In the genomic region with DNA sequence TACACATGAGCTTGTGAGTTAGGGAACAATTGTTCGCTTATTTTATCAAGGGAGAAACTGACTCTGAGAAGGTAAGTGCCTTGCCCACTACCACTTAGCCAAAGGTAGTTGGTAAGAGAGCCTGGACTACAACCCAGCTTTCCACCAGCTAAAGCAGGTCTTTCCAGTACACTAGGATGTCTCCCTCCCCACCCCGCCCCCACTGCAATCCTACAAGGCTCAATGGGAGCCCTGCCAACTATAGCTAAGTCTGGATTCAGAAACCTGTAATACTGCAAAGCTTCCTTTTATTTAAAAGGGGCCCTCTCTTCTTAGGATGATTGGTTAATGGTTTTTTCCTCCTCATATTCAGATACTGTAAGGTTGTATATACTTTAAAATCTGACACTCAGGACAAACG, we compare ENCODE assay signal across 20 cellular contexts.
DNase-seq lines count a peak whose midpoint lies in the region; ATAC-seq and TF ChIP-seq lines count a peak whose summit lies in the region.
"Had no signal": no experiment of that assay in that cellular context is flagged by ENCODE, and none has a peak within 500 bp of the region (broad histone marks: within the 10 kb centered on the region; RNA-seq: fewer than 3 reads in every experiment).

No MANE protein-coding gene starts in this region.

- H3K9ac ChIP-seq in GM23248, result no peak overlapping the region
- H3K9ac ChIP-seq in mesendoderm (ENCODE audit: low read length), result no peak overlapping the region

- no peaks in the 10 kb centered on the region for H3K27me3 ChIP-seq in A673 (replicated peaks; ENCODE audit: insufficient read depth, low read depth, low read length, poor library complexity)
- H3K27me3 ChIP-seq in GM23248 (replicated peaks; ENCODE audit: insufficient read depth), result no peaks in the 10 kb centered on the region
- no peaks in the 10 kb centered on the region for H3K27me3 ChIP-seq in mesendoderm (ENCODE audit: insufficient read depth, low read length, poor library complexity)
- H3K27me3 ChIP-seq: sigmoid colon, testis had no signal

- H3K4me1 ChIP-seq in A673 (ENCODE audit: insufficient read depth, low read length, poor library complexity, severe bottlenecking), result peaks cover 14% of the 10 kb centered on the region
- H3K4me1 ChIP-seq in GM23248 (ENCODE audit: insufficient read depth), result no peaks in the 10 kb centered on the region
- peaks cover 8% of the 10 kb centered on the region for H3K4me1 ChIP-seq in mesendoderm (ENCODE audit: control insufficient read depth, low read depth, low read length)
- H3K4me1 ChIP-seq: testis had no signal

- BruUV-seq in A673 (replicated peaks; lab: Mats Ljungman, UMichigan), result no TSS peak

- no peak for ATAC-seq in GM21786 (IDR thresholded peaks at IDR 0.05; ENCODE audit: unreplicated experiment)

- peaks cover 16% of the 10 kb centered on the region; the same call in 1 of the 2 replicates for H3F3A ChIP-seq in GM23248 (ENCODE audit: insufficient read depth)

- CTCF ChIA-PET in A673 (lab: Charles Lee), result no interaction called here

- POLR2A ChIA-PET in A673 (lab: Charles Lee; ENCODE audit: low non-redundant PET), result no interaction called here

- H3K9me3 ChIP-seq in A673 (ENCODE audit: low read depth, low read length, poor library complexity, severe bottlenecking), result no peaks in the 10 kb centered on the region
- no peaks in the 10 kb centered on the region for H3K9me3 ChIP-seq in GM23248 (ENCODE audit: low read depth)
- H3K9me3 ChIP-seq: sigmoid colon, testis had no signal

- H4K5ac ChIP-seq in mesendoderm (ENCODE audit: low read length), result no peak overlapping the region

- H2AFZ ChIP-seq in GM23248, result no peak overlapping the region

- DNase-seq in A673 (ENCODE audit: low spot score) (peak; percentile 35), GM23248 (peak; percentile 4), astrocyte of the spinal cord (ENCODE audit: low read depth, low spot score) (peak; percentile 5), mesendoderm (peak; percentile 36), NOMO-1 treated with DMSO at 0.1 percent for 48 hours (lab: John Stamatoyannopoulos, UW; ENCODE audit: unreplicated experiment) (no peak), foreskin fibroblast (no peak), Ammon's horn (ENCODE audit: low spot score) (no peak)
- DNase-seq: activated CD4-positive, alpha-beta T cell treated with anti-CD3 and anti-CD28 coated beads for 4 hours; aorta; CD4-positive, CD25-positive, alpha-beta regulatory T cell; DND-41; H9; KBM-7; NCI-H2081; NCI-H510A treated with DMSO at 0.1 percent for 48 hours; sigmoid colon; SW 1271; testis had no signal

- H3K9me2 ChIP-seq in GM23248 (ENCODE audit: insufficient read depth), result no peaks in the 10 kb centered on the region

- H2BK120ac ChIP-seq in mesendoderm (ENCODE audit: low read depth, low read length), result no peak overlapping the region

- TF ChIP-seq CTCF in A673 (conservative IDR thresholded peaks at IDR 0.05; ENCODE audit: low read depth, low read length), result no peak
- no peak for TF ChIP-seq CTCF in astrocyte of the spinal cord (IDR thresholded peaks at IDR 0.05; ENCODE audit: low read depth, low read length)
- no peak for TF ChIP-seq CTCF in foreskin fibroblast (IDR thresholded peaks at IDR 0.05; ENCODE audit: low read depth, low read length)

- no peak overlapping the region for H3K23ac ChIP-seq in mesendoderm (ENCODE audit: low read length)

- in situ Hi-C loops in GM23248 (cut with MboI) (no loop called here), astrocyte of the spinal cord (cut with HindIII; ENCODE audit: low sequenced_read_pairs) (no loop called here)

- H3K4ac ChIP-seq in mesendoderm (ENCODE audit: low read depth, low read length), result no peak overlapping the region

- H3K79me2 ChIP-seq in GM23248 (ENCODE audit: insufficient read depth) (no peaks in the 10 kb centered on the region), mesendoderm (ENCODE audit: control insufficient read depth, insufficient read depth, low read length) (no peaks in the 10 kb centered on the region)

- no peak overlapping the region for H4K8ac ChIP-seq in mesendoderm (ENCODE audit: low read depth, low read length)

- H3K27ac ChIP-seq in A673 (ENCODE audit: low read depth, low read length, poor library complexity, severe bottlenecking) (no peak overlapping the region), GM23248 (no peak overlapping the region), mesendoderm (ENCODE audit: low read depth, low read length) (no peak overlapping the region)
- H3K27ac ChIP-seq: sigmoid colon, testis had no signal

- no peaks in the 10 kb centered on the region for H4K20me1 ChIP-seq in GM23248 (ENCODE audit: insufficient read depth)

- WGBS in GM23248 (ENCODE audit: low coverage in 1 of 2, low lambda C conversion rate in 2 of 2, missing lambda C conversion rate in 2 of 2), 2 experiments, result 62 to 91% methylated on average over 2 to 3 of the region's 3 CpGs
- WGBS in mesendoderm (ENCODE audit: extremely low coverage, insufficient coverage, low lambda C conversion rate), result no CpG with 5 or more reads among the region's 3 CpGs

- intact Hi-C loops in A673 (cut with micrococcal nuclease; ENCODE audit: unreplicated experiment), result no loop called here

- H2BK15ac ChIP-seq in mesendoderm (replicated peaks; ENCODE audit: low read depth), result no peak overlapping the region

- no peak overlapping the region for H3K18ac ChIP-seq in mesendoderm (ENCODE audit: low read length)

- no peak overlapping the region for H2BK5ac ChIP-seq in mesendoderm (ENCODE audit: low read length)

- no peak overlapping the region for H3K56ac ChIP-seq in mesendoderm (ENCODE audit: low read length)

- H3K79me1 ChIP-seq in mesendoderm (ENCODE audit: low read length), result no peaks in the 10 kb centered on the region

- H3K4me2 ChIP-seq in GM23248 (ENCODE audit: unreplicated experiment), result no peak overlapping the region
- no peak overlapping the region for H3K4me2 ChIP-seq in mesendoderm (ENCODE audit: low read length)

- H3K4me3 ChIP-seq in A673 (ENCODE audit: low read depth, low read length, poor library complexity, severe bottlenecking) (no peak overlapping the region), GM23248 (no peak overlapping the region), astrocyte of the spinal cord (ENCODE audit: low read depth, low read length) (no peak overlapping the region), mesendoderm (ENCODE audit: low read length) (no peak overlapping the region), foreskin fibroblast (ENCODE audit: low read depth in 1 of 2, low read length in 2 of 2) (no peak overlapping the region)
- H3K4me3 ChIP-seq: lung, sigmoid colon, testis had no signal

- H2AK5ac ChIP-seq in mesendoderm (ENCODE audit: low read length), result no peak overlapping the region

- H3K36me3 ChIP-seq in A673 (ENCODE audit: insufficient read depth, low read length, poor library complexity, severe bottlenecking) (peaks cover 5% of the 10 kb centered on the region), GM23248 (ENCODE audit: low read depth) (no peaks in the 10 kb centered on the region), mesendoderm (ENCODE audit: control insufficient read depth, insufficient read depth, low read length) (no peaks in the 10 kb centered on the region)
- H3K36me3 ChIP-seq: sigmoid colon had no signal

Comparison
In these comparisons a context has a peak if more than half of its experiments do, and no peak if none do; other contexts are left out.
1. DNase-seq: peak in A673 (single experiment), GM23248 (single experiment), astrocyte of the spinal cord (single experiment) and mesendoderm (single experiment); none in NOMO-1 treated with DMSO at 0.1 percent for 48 hours (single experiment), foreskin fibroblast (0 of 2) and Ammon's horn (single experiment).